ENCODE assay signal across 1 cellular context in the genomic region with DNA sequence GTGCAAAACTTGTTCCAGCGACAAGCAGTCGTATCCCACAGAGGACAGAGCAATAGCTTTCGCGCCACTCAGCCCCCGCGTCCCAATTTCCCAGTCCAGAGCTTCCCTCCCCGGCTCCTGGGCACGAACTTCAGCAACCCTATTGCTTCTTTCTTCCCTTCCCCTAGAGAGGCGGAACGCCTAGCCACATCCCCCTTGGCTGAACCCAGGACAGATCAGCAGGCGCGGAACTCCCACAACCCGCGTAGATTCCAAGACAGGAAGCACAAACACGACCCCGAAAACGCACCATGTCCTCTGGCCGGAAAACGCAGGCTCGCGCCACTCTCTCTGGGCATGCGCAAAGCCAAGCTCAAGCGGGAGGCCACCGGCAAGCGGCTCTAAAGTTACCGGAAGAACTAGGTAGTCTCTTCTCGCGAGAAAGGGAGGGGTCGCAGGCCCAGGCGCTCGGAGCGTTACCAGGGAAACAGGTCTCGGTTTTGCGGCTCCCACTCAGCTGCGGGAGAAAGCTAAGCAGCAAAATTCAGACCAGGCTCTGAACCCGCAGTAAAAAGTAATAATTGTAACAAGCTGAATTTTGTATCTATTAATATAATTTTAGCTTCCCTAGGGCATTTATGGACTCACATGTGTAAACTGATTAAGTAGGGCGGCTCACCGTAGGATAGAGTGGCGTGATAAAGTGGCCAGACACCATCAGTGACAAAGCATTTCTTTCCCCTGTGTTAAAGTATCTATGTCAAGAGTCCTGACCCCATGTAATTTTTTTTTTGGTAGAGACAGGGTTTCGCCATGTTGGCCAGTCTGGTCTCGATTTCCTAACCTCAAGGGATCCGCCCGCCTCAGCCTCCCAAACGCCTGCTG.
TF ChIP-seq lines count a peak whose summit lies in the region.

Gene TMEM209 (minus strand): TSS at position 323 of the 864 bp plus-strand sequence. CDS start 31 bp downstream, at position 292.

TF ChIP-seq in H1, 55 proteins besides CTCF, POLR2A, EP300 and RAD21 (continued from another document):
- TF ChIP-seq, protein P1, sequence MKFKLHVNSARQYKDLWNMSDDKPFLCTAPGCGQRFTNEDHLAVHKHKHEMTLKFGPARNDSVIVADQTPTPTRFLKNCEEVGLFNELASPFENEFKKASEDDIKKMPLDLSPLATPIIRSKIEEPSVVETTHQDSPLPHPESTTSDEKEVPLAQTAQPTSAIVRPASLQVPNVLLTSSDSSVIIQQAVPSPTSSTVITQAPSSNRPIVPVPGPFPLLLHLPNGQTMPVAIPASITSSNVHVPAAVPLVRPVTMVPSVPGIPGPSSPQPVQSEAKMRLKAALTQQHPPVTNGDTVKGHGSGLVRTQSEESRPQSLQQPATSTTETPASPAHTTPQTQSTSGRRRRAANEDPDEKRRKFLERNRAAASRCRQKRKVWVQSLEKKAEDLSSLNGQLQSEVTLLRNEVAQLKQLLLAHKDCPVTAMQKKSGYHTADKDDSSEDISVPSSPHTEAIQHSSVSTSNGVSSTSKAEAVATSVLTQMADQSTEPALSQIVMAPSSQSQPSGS (IDR thresholded peaks at IDR 0.05; ENCODE audit: low read length): no peak
- TF ChIP-seq SIN3A (conservative IDR thresholded peaks at IDR 0.05 in 1 of 2, IDR thresholded peaks at IDR 0.05 in 1 of 2; ENCODE audit: low read depth in 1 of 2, low read length in 2 of 2) (peak; percentile 64 to 77; a peak in 2 of 4 replicates), ASH2L (IDR thresholded peaks at IDR 0.05; ENCODE audit: low read length) (peak; percentile 54), GTF2F1 (IDR thresholded peaks at IDR 0.05; ENCODE audit: borderline replicate concordance, low read depth, low read length) (peak; percentile 86; the same call in 1 of the 2 replicates), YY1 (IDR thresholded peaks at IDR 0.05; ENCODE audit: low read depth, low read length) (peak; percentile 63; the same call in 1 of the 2 replicates), TAF1 (IDR thresholded peaks at IDR 0.05; ENCODE audit: low read depth, low read length) (peak; percentile 97), CHD2 (IDR thresholded peaks at IDR 0.05; ENCODE audit: low read length) (peak; percentile 100), NRF1 (IDR thresholded peaks at IDR 0.05; ENCODE audit: low read depth, low read length) (peak; percentile 94), BACH1 (IDR thresholded peaks at IDR 0.05; ENCODE audit: low read length) (0 out of 2 replicates have a peak, but pooled peaks have one; percentile 32), PHF8 (conservative IDR thresholded peaks at IDR 0.05; ENCODE audit: low read depth, low read length) (peak; percentile 94), SAP30 (IDR thresholded peaks at IDR 0.05; ENCODE audit: insufficient read depth, insufficient replicate concordance, low read length) (peak; percentile 34), NANOG (IDR thresholded peaks at IDR 0.05; ENCODE audit: insufficient read depth, low read depth, low read length, poor library complexity, severe bottlenecking) (no peak), MAX (IDR thresholded peaks at IDR 0.05) (peak; percentile 28), CBX8 (IDR thresholded peaks at IDR 0.05; ENCODE audit: borderline replicate concordance, low read depth, low read length) (no peak), TBP (IDR thresholded peaks at IDR 0.05; ENCODE audit: low read depth, low read length) (peak; percentile 91), HDAC2 (IDR thresholded peaks at IDR 0.05; ENCODE audit: borderline replicate concordance in 1 of 2, low read depth in 2 of 2, low read length in 2 of 2) (peak in 1 of 2 experiments; percentile 38; a peak in 1 of 4 replicates), FOSL1 (IDR thresholded peaks at IDR 0.05; ENCODE audit: insufficient read depth, low read depth, low read length) (no peak), SP1 (IDR thresholded peaks at IDR 0.05; ENCODE audit: low read depth, low read length) (no peak), JUND (IDR thresholded peaks at IDR 0.05; ENCODE audit: low read length) (0 out of 2 replicates have a peak, but pooled peaks have one; percentile 16)
